17 cellular contexts compared by ENCODE assay signal in genomic region chr15:84402856-84403608, GRCh38.
"Had no signal": no experiment of that assay in that cellular context is flagged by ENCODE, and none has a peak within 500 bp of the region (broad histone marks: within the 10 kb centered on the region; RNA-seq: fewer than 3 reads in every experiment).

No MANE protein-coding gene starts in this region.

- H3K27ac ChIP-seq: cardiac muscle cell, epithelial cell of prostate, psoas muscle, SK-N-MC, suprapubic skin had no signal

- H3K27me3 ChIP-seq: cardiac muscle cell, suprapubic skin had no signal

- H3K9me3 Mint-ChIP-seq: activated CD4-positive, alpha-beta T cell treated with anti-CD3 and anti-CD28 coated beads, Interleukin-2, amount 10 ng/mL, durations not matched to agents 24 days and 14 days; natural killer cell had no signal

- DNase-seq: activated CD4-positive, alpha-beta T cell treated with anti-CD3 and anti-CD28 coated beads, Interleukin-2, amount 10 ng/mL, durations not matched to agents 24 days and 14 days; activated naive CD4-positive, alpha-beta T cell; effector CD8-positive, alpha-beta T cell; hippocampal formation; mammary epithelial cell; mucosa of descending colon; natural killer cell; nucleus accumbens; stimulated activated naive CD4-positive, alpha-beta T cell treated with Interleukin-2 at 50 U/mL for 16 hours; T-helper 1 cell had no signal

- H3K27ac Mint-ChIP-seq: activated CD4-positive, alpha-beta T cell treated with anti-CD3 and anti-CD28 coated beads, Interleukin-2, amount 10 ng/mL, durations not matched to agents 24 days and 14 days; activated T-helper 1 cell treated with anti-CD3 and anti-CD28 coated beads, Interleukin-12 subunit alpha, Interleukin-12 subunit beta, Interleukin-2, Interleukin-4 antibody, amounts not matched to agents 30 ng/mL and 10 ng/mL and 1 ng/mL, durations not matched to agents 14 hours and 24 hours and 36 hours; natural killer cell had no signal

- H3K9me3 ChIP-seq: mucosa of descending colon, psoas muscle, suprapubic skin had no signal

- ATAC-seq: mucosa of descending colon, natural killer cell, psoas muscle, sciatic nerve had no signal

- H3K4me3 ChIP-seq: cardiac muscle cell, mucosa of descending colon, psoas muscle, SK-N-MC, suprapubic skin had no signal

- H3K4me1 Mint-ChIP-seq: activated CD4-positive, alpha-beta T cell treated with anti-CD3 and anti-CD28 coated beads, Interleukin-2, amount 10 ng/mL, durations not matched to agents 24 days and 14 days; natural killer cell had no signal

- H3K27me3 Mint-ChIP-seq: activated CD4-positive, alpha-beta T cell treated with anti-CD3 and anti-CD28 coated beads, Interleukin-2, amount 10 ng/mL, durations not matched to agents 24 days and 14 days had no signal

- H3K4me1 ChIP-seq: psoas muscle, suprapubic skin had no signal

- H3K4me3 Mint-ChIP-seq: activated CD4-positive, alpha-beta T cell treated with anti-CD3 and anti-CD28 coated beads, Interleukin-2, amount 10 ng/mL, durations not matched to agents 24 days and 14 days; activated T-helper 1 cell treated with anti-CD3 and anti-CD28 coated beads, Interleukin-12 subunit alpha, Interleukin-12 subunit beta, Interleukin-2, Interleukin-4 antibody, amounts not matched to agents 30 ng/mL and 10 ng/mL and 1 ng/mL, durations not matched to agents 14 hours and 24 hours and 36 hours; natural killer cell had no signal

- H3K36me3 ChIP-seq: cardiac muscle cell, suprapubic skin had no signal
